In the genomic region with DNA sequence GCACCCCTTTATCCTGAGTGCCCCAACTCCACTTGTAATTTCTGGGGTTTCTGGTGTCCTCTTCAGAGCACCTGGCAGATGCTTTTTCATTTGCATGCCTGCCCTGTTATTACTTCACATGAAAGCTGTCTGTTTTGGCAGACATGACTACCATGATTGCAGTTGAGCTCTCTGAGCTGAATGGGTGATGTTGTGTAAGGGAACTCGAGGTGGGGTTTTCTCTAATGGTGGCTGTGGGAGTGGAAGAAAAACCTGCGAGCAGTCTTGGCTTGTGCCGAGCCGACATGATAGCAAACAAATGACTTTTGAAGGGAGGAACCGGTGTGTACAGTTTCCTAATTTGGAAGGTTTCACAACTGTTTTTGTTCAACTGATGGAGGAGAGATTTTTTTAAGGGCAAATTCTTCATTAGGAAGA, we compare ENCODE assay signal across 9 cellular contexts.
DNase-seq lines count a peak whose midpoint lies in the region; ATAC-seq and TF ChIP-seq lines count a peak whose summit lies in the region.
"Had no signal": no experiment of that assay in that cellular context is flagged by ENCODE, and none has a peak within 500 bp of the region (broad histone marks: within the 10 kb centered on the region; RNA-seq: fewer than 3 reads in every experiment).

No MANE protein-coding gene starts in this region.

- peak overlapping the region; percentile 83 for H3K27ac ChIP-seq in lower lobe of right lung
- H3K27ac ChIP-seq in upper lobe of right lung = peak overlapping the region; percentile 87

- intact Hi-C loops in lower lobe of right lung (cut with DNase I) = no loop called here
- intact Hi-C loops in upper lobe of right lung (cut with DNase I) = no loop called here

- ATAC-seq in lower lobe of right lung = peak; percentile 16 to 18
- peak; percentile 3 for ATAC-seq in upper lobe of right lung

- H3K9me3 ChIP-seq in lower lobe of right lung = no peaks in the 10 kb centered on the region
- H3K9me3 ChIP-seq in upper lobe of right lung = no peaks in the 10 kb centered on the region

- no peaks in the 10 kb centered on the region for H3K27me3 ChIP-seq in lower lobe of right lung (ENCODE audit: low read depth)
- no peaks in the 10 kb centered on the region for H3K27me3 ChIP-seq in upper lobe of right lung

- H3K4me3 ChIP-seq in choroid plexus epithelial cell (ENCODE audit: low read depth, low read length) = no peak overlapping the region
- H3K4me3 ChIP-seq in lower lobe of right lung = no peak overlapping the region
- no peak overlapping the region for H3K4me3 ChIP-seq in upper lobe of right lung

- no peaks in the 10 kb centered on the region for H3K36me3 ChIP-seq in lower lobe of right lung
- H3K36me3 ChIP-seq in upper lobe of right lung = no peaks in the 10 kb centered on the region

- DNase-seq in NCI-H1092 treated with DMSO at 0.1 percent for 48 hours (lab: John Stamatoyannopoulos, UW) (peak; percentile 15), NCI-H1092 (lab: John Stamatoyannopoulos, UW) (no peak), choroid plexus epithelial cell (ENCODE audit: low read depth) (peak; percentile 75), lower lobe of right lung (no peak), upper lobe of right lung (no peak), NCI-H187 treated with DMSO at 0.1 percent for 48 hours (lab: John Stamatoyannopoulos, UW) (no peak)
- DNase-seq in stimulated activated CD4-positive, alpha-beta T cell treated with anti-CD3 and anti-CD28 coated beads, Interleukin-15, amount 100 ng/mL, for 24 hours = no peak
- DNase-seq in activated CD4-positive, alpha-beta T cell treated with anti-CD3 and anti-CD28 coated beads, Interleukin-2, amount 50 U/mL, for 48 hours = no peak
- DNase-seq: activated CD4-positive, alpha-beta T cell treated with anti-CD3 and anti-CD28 coated beads for 1 hour had no signal

- H3K4me1 ChIP-seq in lower lobe of right lung = peaks cover 65% of the 10 kb centered on the region
- peaks cover 49% of the 10 kb centered on the region for H3K4me1 ChIP-seq in upper lobe of right lung

- no peak for TF ChIP-seq CTCF in choroid plexus epithelial cell (conservative IDR thresholded peaks at IDR 0.05; ENCODE audit: low read depth, low read length)
- no peak for TF ChIP-seq CTCF in lower lobe of right lung (IDR thresholded peaks at IDR 0.05)
- no peak for TF ChIP-seq CTCF in upper lobe of right lung (IDR thresholded peaks at IDR 0.05)

Comparison
In these comparisons a context has a peak if more than half of its experiments do, and no peak if none do; other contexts are left out.
1. DNase-seq: peak in NCI-H1092 treated with DMSO at 0.1 percent for 48 hours (single experiment) and choroid plexus epithelial cell (single experiment); none in NCI-H1092 (single experiment), lower lobe of right lung (single experiment), upper lobe of right lung (single experiment), NCI-H187 treated with DMSO at 0.1 percent for 48 hours (single experiment), stimulated activated CD4-positive, alpha-beta T cell treated with anti-CD3 and anti-CD28 coated beads, Interleukin-15, amount 100 ng/mL, for 24 hours (single experiment) and activated CD4-positive, alpha-beta T cell treated with anti-CD3 and anti-CD28 coated beads, Interleukin-2, amount 50 U/mL, for 48 hours (0 of 2).